24 cellular contexts compared by ENCODE assay signal in genomic region chr3:86967062-86967461, GRCh38. TPM values are rescaled to one million over a fixed set of nuclear protein-coding genes. Genes with fewer than 3 reads are reported as not detected.
A peak's percentile ranks its signal among the peaks of the same experiment; 100 is the strongest.
DNase-seq lines count a peak whose midpoint lies in the region.
"Had no signal": no experiment of that assay in that cellular context is flagged by ENCODE, and none has a peak within 500 bp of the region (broad histone marks: within the 10 kb centered on the region; RNA-seq: fewer than 3 reads in every experiment).

No MANE protein-coding gene starts in this region.

- no peaks in the 10 kb centered on the region for H3K27me3 ChIP-seq in BLaER1 treated with 17β-estradiol and CSF1 and Interleukin-3, amounts not matched to agents 10 nM and 100 nM
- no peaks in the 10 kb centered on the region for H3K27me3 ChIP-seq in HUES48 (ENCODE audit: control insufficient read depth, insufficient read depth, low read length)
- H3K27me3 ChIP-seq: brain microvascular endothelial cell, gastroesophageal sphincter had no signal

- no peak overlapping the region for H3K9ac ChIP-seq in BLaER1 treated with 17β-estradiol and CSF1 and Interleukin-3, amounts not matched to agents 10 nM and 100 nM
- H3K9ac ChIP-seq in HUES48 (ENCODE audit: low read depth, low read length), result no peak overlapping the region

- CTCF ChIA-PET in activated CD4-positive, alpha-beta memory T cell treated with anti-CD3 and anti-CD28 coated beads, Interleukin-2, amount 10 ng/mL, durations not matched to agents 7 days and 5 days (lab: Charles Lee), result interaction anchor here (1.1 kb wide), 1 partner anchor 200 kb away, joined by 4 read pairs; no protein-coding TSS in a partner anchor

- no peaks in the 10 kb centered on the region for H3K27me3 Mint-ChIP-seq in activated CD4-positive, alpha-beta memory T cell treated with anti-CD3 and anti-CD28 coated beads, Interleukin-2, amount 10 ng/mL, durations not matched to agents 7 days and 5 days
- H3K27me3 Mint-ChIP-seq: CD4-positive, alpha-beta memory T cell; effector memory CD8-positive, alpha-beta T cell; stimulated activated naive B cell treated with anti-CD40 and anti-IgM and Interleukin-4, amounts not matched to agents 10 μg/mL and 1 μg/mL and 100 μg/mL, for 72 hours had no signal

- no peak overlapping the region for H3K4me3 ChIP-seq in BLaER1 treated with 17β-estradiol and CSF1 and Interleukin-3, amounts not matched to agents 10 nM and 100 nM
- no peak overlapping the region for H3K4me3 ChIP-seq in HUES48 (ENCODE audit: low read depth, low read length)
- H3K4me3 ChIP-seq: gastroesophageal sphincter, lower lobe of right lung, thoracic aorta had no signal

- H3K9me3 Mint-ChIP-seq in activated CD4-positive, alpha-beta memory T cell treated with anti-CD3 and anti-CD28 coated beads, Interleukin-2, amount 10 ng/mL, durations not matched to agents 7 days and 5 days, result no peaks in the 10 kb centered on the region

- H3K4me3 Mint-ChIP-seq in activated CD4-positive, alpha-beta memory T cell treated with anti-CD3 and anti-CD28 coated beads, Interleukin-2, amount 10 ng/mL, durations not matched to agents 7 days and 5 days, result no peak overlapping the region
- H3K4me3 Mint-ChIP-seq: activated CD8-positive, alpha-beta T cell treated with anti-CD3 and anti-CD28 coated beads, Interleukin-2, amount 10 ng/mL, durations not matched to agents 7 days and 5 days; CD4-positive, alpha-beta memory T cell; effector memory CD8-positive, alpha-beta T cell; stimulated activated naive B cell treated with anti-CD40 and anti-IgM and Interleukin-4, amounts not matched to agents 10 μg/mL and 1 μg/mL and 100 μg/mL, for 72 hours had no signal

- no peaks in the 10 kb centered on the region for H3K36me3 ChIP-seq in BLaER1 treated with 17β-estradiol and CSF1 and Interleukin-3, amounts not matched to agents 10 nM and 100 nM
- H3K36me3 ChIP-seq in HUES48 (ENCODE audit: control insufficient read depth, insufficient read depth, low read length), result no peaks in the 10 kb centered on the region
- H3K36me3 ChIP-seq: lower lobe of right lung had no signal

- H3K36me3 Mint-ChIP-seq in activated CD4-positive, alpha-beta memory T cell treated with anti-CD3 and anti-CD28 coated beads, Interleukin-2, amount 10 ng/mL, durations not matched to agents 7 days and 5 days (ENCODE audit: low read depth), result no peaks in the 10 kb centered on the region
- H3K36me3 Mint-ChIP-seq: CD4-positive, alpha-beta memory T cell; stimulated activated naive B cell treated with anti-CD40 and anti-IgM and Interleukin-4, amounts not matched to agents 10 μg/mL and 1 μg/mL and 100 μg/mL, for 72 hours had no signal

- H3K4me1 Mint-ChIP-seq in activated CD4-positive, alpha-beta memory T cell treated with anti-CD3 and anti-CD28 coated beads, Interleukin-2, amount 10 ng/mL, durations not matched to agents 7 days and 5 days, result no peaks in the 10 kb centered on the region
- H3K4me1 Mint-ChIP-seq: CD4-positive, alpha-beta memory T cell; stimulated activated naive B cell treated with anti-CD40 and anti-IgM and Interleukin-4, amounts not matched to agents 10 μg/mL and 1 μg/mL and 100 μg/mL, for 72 hours had no signal

- H4K20me1 ChIP-seq in BLaER1 treated with 17β-estradiol and CSF1 and Interleukin-3, amounts not matched to agents 10 nM and 100 nM, result no peaks in the 10 kb centered on the region

- no peak overlapping the region for H3K27ac ChIP-seq in BLaER1 treated with 17β-estradiol and CSF1 and Interleukin-3, amounts not matched to agents 10 nM and 100 nM
- H3K27ac ChIP-seq in HUES48 (ENCODE audit: low read depth, low read length), result peak overlapping the region; percentile 56
- H3K27ac ChIP-seq: brain microvascular endothelial cell, gastroesophageal sphincter, lower lobe of right lung, thoracic aorta had no signal

- DNase-seq in NCI-H345 treated with DMSO at 0.1 percent for 48 hours (lab: John Stamatoyannopoulos, UW; ENCODE audit: unreplicated experiment), result peak; percentile 57
- DNase-seq in iPS-NIHi11 (ENCODE audit: low spot score), result peak; percentile 9
- DNase-seq in activated CD4-positive, alpha-beta memory T cell treated with anti-CD3 and anti-CD28 coated beads, Interleukin-2, amount 10 ng/mL, durations not matched to agents 7 days and 5 days, result no peak
- no peak for DNase-seq in NCI-H446 (lab: John Stamatoyannopoulos, UW)
- no peak for DNase-seq in AG08395 (ENCODE audit: low spot score)
- DNase-seq in RKO (ENCODE audit: low spot score), result no peak
- DNase-seq: activated CD8-positive, alpha-beta T cell treated with anti-CD3 and anti-CD28 coated beads, Interleukin-2, amount 10 ng/mL, durations not matched to agents 7 days and 5 days; activated gamma-delta T cell treated with Interleukin-2 at 50 U/mL for 16 hours; brain microvascular endothelial cell; CD4-positive, alpha-beta memory T cell; effector memory CD8-positive, alpha-beta T cell; GF-D8; Kasumi-1; kidney; lower lobe of right lung; NCI-H1048; NCI-H510A; small intestine; stimulated activated CD4-positive, alpha-beta T cell treated with anti-CD3 and anti-CD28 coated beads, Interleukin-2, amount 100 ng/mL, for 24 hours; stimulated activated naive B cell treated with anti-CD40 and anti-IgM and Interleukin-4, amounts not matched to agents 10 μg/mL and 1 μg/mL and 100 μg/mL, for 72 hours had no signal

- H3K27ac Mint-ChIP-seq in activated CD4-positive, alpha-beta memory T cell treated with anti-CD3 and anti-CD28 coated beads, Interleukin-2, amount 10 ng/mL, durations not matched to agents 7 days and 5 days, result no peak overlapping the region
- H3K27ac Mint-ChIP-seq: activated CD8-positive, alpha-beta T cell treated with anti-CD3 and anti-CD28 coated beads, Interleukin-2, amount 10 ng/mL, durations not matched to agents 7 days and 5 days; CD4-positive, alpha-beta memory T cell; effector memory CD8-positive, alpha-beta T cell; stimulated activated naive B cell treated with anti-CD40 and anti-IgM and Interleukin-4, amounts not matched to agents 10 μg/mL and 1 μg/mL and 100 μg/mL, for 72 hours had no signal

- peak overlapping the region in 7 of 11 experiments; percentile 5 to 50 (median 36); a peak in 11 of 22 replicates for H3K4me2 ChIP-seq in BLaER1 treated with 17β-estradiol and CSF1 and Interleukin-3, amounts not matched to agents 10 nM and 100 nM

- no peaks in the 10 kb centered on the region for H3K9me3 ChIP-seq in BLaER1 treated with 17β-estradiol and CSF1 and Interleukin-3, amounts not matched to agents 10 nM and 100 nM (replicated peaks in 1 of 11)
- no peaks in the 10 kb centered on the region for H3K9me3 ChIP-seq in HUES48 (ENCODE audit: control insufficient read depth, insufficient read depth, low read length)
- H3K9me3 ChIP-seq: gastroesophageal sphincter, lower lobe of right lung, thoracic aorta had no signal

- POLR2A ChIA-PET in activated CD4-positive, alpha-beta memory T cell treated with anti-CD3 and anti-CD28 coated beads, Interleukin-2, amount 10 ng/mL, durations not matched to agents 7 days and 5 days (lab: Charles Lee), result no interaction called here

- peaks cover 0 to 9% (median 7%) of the 10 kb centered on the region in 10 experiments; a peak in 10 of 20 replicates for H3K4me1 ChIP-seq in BLaER1 treated with 17β-estradiol and CSF1 and Interleukin-3, amounts not matched to agents 10 nM and 100 nM
- H3K4me1 ChIP-seq in HUES48 (ENCODE audit: control insufficient read depth, insufficient read depth, low read length), result peaks cover 8% of the 10 kb centered on the region; the same call in 1 of the 2 replicates
- H3K4me1 ChIP-seq: gastroesophageal sphincter, lower lobe of right lung had no signal

RNA-seq across cellular contexts. Expression of gene VGLL3, which starts 23.9 kb away (rescaled TPM):
- total RNA-seq in activated CD4-positive, alpha-beta memory T cell treated with anti-CD3 and anti-CD28 coated beads, Interleukin-2, amount 10 ng/mL, durations not matched to agents 7 days and 5 days, result not detected
- total RNA-seq: activated CD8-positive, alpha-beta T cell treated with anti-CD3 and anti-CD28 coated beads, Interleukin-2, amount 10 ng/mL, durations not matched to agents 7 days and 5 days; CD4-positive, alpha-beta memory T cell had no signal

Comparison
In these comparisons a context has a peak if more than half of its experiments do, and no peak if none do; other contexts are left out.
1. DNase-seq: peak in NCI-H345 treated with DMSO at 0.1 percent for 48 hours (single experiment) and iPS-NIHi11 (single experiment); none in activated CD4-positive, alpha-beta memory T cell treated with anti-CD3 and anti-CD28 coated beads, Interleukin-2, amount 10 ng/mL, durations not matched to agents 7 days and 5 days (single experiment), NCI-H446 (0 of 2), AG08395 (single experiment) and RKO (single experiment).